Comparison of ENCODE assay signal across 1 cellular context in genomic region chr12:56299853-56300643, GRCh38.
A peak's percentile ranks its signal among the peaks of the same experiment; 100 is the strongest.
TF ChIP-seq lines count a peak whose summit lies in the region.

CS (minus strand) TSS chr12:56300330; CDS start chr12:56300201, 129 bp downstream.

TF ChIP-seq in K562, 482 proteins besides CTCF, POLR2A, EP300 and RAD21 (continued from another document and continues in another):
- no peak for TF ChIP-seq CEBPB (tag; IDR thresholded peaks at IDR 0.05)
- no peak for TF ChIP-seq TCFL5 (CRISPR knock-in tag; conservative IDR thresholded peaks at IDR 0.05)
- no peak for TF ChIP-seq CTCFL (IDR thresholded peaks at IDR 0.05; ENCODE audit: borderline replicate concordance, insufficient read depth, low read depth, low read length, poor library complexity, severe bottlenecking)
- no peak for TF ChIP-seq ZFPM2 (CRISPR knock-in tag; IDR thresholded peaks at IDR 0.05)
- 0 out of 2 replicates have a peak, but pooled peaks have one; percentile 12 for TF ChIP-seq OTX1 (CRISPR knock-in tag; IDR thresholded peaks at IDR 0.05)
- TF ChIP-seq ZFP91 (CRISPR knock-in tag; IDR thresholded peaks at IDR 0.05) = peak; percentile 98
- no peak for TF ChIP-seq ZNF184 (CRISPR knock-in tag; IDR thresholded peaks at IDR 0.05)
- TF ChIP-seq, protein P1, sequence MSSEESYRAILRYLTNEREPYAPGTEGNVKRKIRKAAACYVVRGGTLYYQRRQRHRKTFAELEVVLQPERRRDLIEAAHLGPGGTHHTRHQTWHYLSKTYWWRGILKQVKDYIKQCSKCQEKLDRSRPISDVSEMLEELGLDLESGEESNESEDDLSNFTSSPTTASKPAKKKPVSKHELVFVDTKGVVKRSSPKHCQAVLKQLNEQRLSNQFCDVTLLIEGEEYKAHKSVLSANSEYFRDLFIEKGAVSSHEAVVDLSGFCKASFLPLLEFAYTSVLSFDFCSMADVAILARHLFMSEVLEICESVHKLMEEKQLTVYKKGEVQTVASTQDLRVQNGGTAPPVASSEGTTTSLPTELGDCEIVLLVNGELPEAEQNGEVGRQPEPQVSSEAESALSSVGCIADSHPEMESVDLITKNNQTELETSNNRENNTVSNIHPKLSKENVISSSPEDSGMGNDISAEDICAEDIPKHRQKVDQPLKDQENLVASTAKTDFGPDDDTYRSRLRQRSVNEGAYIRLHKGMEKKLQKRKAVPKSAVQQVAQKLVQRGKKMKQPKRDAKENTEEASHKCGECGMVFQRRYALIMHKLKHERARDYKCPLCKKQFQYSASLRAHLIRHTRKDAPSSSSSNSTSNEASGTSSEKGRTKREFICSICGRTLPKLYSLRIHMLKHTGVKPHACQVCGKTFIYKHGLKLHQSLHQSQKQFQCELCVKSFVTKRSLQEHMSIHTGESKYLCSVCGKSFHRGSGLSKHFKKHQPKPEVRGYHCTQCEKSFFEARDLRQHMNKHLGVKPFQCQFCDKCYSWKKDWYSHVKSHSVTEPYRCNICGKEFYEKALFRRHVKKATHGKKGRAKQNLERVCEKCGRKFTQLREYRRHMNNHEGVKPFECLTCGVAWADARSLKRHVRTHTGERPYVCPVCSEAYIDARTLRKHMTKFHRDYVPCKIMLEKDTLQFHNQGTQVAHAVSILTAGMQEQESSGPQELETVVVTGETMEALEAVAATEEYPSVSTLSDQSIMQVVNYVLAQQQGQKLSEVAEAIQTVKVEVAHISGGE (CRISPR knock-in tag; IDR thresholded peaks at IDR 0.05) = no peak; a peak in 1 of 6 replicates
- no peak for TF ChIP-seq NCOA6 (IDR thresholded peaks at IDR 0.05)
- TF ChIP-seq, protein P2, sequence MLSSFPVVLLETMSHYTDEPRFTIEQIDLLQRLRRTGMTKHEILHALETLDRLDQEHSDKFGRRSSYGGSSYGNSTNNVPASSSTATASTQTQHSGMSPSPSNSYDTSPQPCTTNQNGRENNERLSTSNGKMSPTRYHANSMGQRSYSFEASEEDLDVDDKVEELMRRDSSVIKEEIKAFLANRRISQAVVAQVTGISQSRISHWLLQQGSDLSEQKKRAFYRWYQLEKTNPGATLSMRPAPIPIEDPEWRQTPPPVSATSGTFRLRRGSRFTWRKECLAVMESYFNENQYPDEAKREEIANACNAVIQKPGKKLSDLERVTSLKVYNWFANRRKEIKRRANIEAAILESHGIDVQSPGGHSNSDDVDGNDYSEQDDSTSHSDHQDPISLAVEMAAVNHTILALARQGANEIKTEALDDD (IDR thresholded peaks at IDR 0.05) = peak; percentile 53; the same call in 1 of the 2 replicates
- TF ChIP-seq JUN (IDR thresholded peaks at IDR 0.05; ENCODE audit: borderline replicate concordance, low read depth, low read length) = no peak
- peak; percentile 89; the same call in 1 of the 2 replicates for TF ChIP-seq JUN (CRISPR knock-in tag; IDR thresholded peaks at IDR 0.05; ENCODE audit: borderline replicate concordance)
- no peak for TF ChIP-seq ZFP1 (CRISPR knock-in tag; IDR thresholded peaks at IDR 0.05)
- no peak for TF ChIP-seq POLR2AphosphoS5 (IDR thresholded peaks at IDR 0.05; ENCODE audit: control insufficient read depth, insufficient read depth, low read depth, low read length)
- no peak for TF ChIP-seq ZBTB17 (CRISPR knock-in tag; IDR thresholded peaks at IDR 0.05)
- no peak for TF ChIP-seq RFX5 (IDR thresholded peaks at IDR 0.05; ENCODE audit: low read depth, low read length)
- TF ChIP-seq ZNF407 (IDR thresholded peaks at IDR 0.05; ENCODE audit: low read depth) = no peak
- no peak for TF ChIP-seq SNRNP70 (optimal IDR thresholded peaks at IDR 0.05; ENCODE audit: low read depth, low read length)
- no peak; the same call in 1 of the 2 replicates for TF ChIP-seq ZNF197 (CRISPR knock-in tag; IDR thresholded peaks at IDR 0.05; ENCODE audit: low read depth)
- TF ChIP-seq ARNT (IDR thresholded peaks at IDR 0.05) = no peak
- TF ChIP-seq, protein P3, sequence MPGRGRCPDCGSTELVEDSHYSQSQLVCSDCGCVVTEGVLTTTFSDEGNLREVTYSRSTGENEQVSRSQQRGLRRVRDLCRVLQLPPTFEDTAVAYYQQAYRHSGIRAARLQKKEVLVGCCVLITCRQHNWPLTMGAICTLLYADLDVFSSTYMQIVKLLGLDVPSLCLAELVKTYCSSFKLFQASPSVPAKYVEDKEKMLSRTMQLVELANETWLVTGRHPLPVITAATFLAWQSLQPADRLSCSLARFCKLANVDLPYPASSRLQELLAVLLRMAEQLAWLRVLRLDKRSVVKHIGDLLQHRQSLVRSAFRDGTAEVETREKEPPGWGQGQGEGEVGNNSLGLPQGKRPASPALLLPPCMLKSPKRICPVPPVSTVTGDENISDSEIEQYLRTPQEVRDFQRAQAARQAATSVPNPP (IDR thresholded peaks at IDR 0.05; ENCODE audit: borderline replicate concordance, insufficient read depth, insufficient read length) = no peak
- peak; percentile 48 for TF ChIP-seq NCOR1 (IDR thresholded peaks at IDR 0.05)
- peak in 1 of 2 experiments; percentile 50 for TF ChIP-seq NCOA2 (IDR thresholded peaks at IDR 0.05; ENCODE audit: partially characterized antibody in 2 of 2)
- TF ChIP-seq TSHZ1 (CRISPR knock-in tag; IDR thresholded peaks at IDR 0.05) = no peak
- TF ChIP-seq, protein P4, sequence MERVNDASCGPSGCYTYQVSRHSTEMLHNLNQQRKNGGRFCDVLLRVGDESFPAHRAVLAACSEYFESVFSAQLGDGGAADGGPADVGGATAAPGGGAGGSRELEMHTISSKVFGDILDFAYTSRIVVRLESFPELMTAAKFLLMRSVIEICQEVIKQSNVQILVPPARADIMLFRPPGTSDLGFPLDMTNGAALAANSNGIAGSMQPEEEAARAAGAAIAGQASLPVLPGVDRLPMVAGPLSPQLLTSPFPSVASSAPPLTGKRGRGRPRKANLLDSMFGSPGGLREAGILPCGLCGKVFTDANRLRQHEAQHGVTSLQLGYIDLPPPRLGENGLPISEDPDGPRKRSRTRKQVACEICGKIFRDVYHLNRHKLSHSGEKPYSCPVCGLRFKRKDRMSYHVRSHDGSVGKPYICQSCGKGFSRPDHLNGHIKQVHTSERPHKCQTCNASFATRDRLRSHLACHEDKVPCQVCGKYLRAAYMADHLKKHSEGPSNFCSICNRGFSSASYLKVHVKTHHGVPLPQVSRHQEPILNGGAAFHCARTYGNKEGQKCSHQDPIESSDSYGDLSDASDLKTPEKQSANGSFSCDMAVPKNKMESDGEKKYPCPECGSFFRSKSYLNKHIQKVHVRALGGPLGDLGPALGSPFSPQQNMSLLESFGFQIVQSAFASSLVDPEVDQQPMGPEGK (CRISPR knock-in tag; IDR thresholded peaks at IDR 0.05; ENCODE audit: borderline replicate concordance) = no peak
- TF ChIP-seq, protein P5, sequence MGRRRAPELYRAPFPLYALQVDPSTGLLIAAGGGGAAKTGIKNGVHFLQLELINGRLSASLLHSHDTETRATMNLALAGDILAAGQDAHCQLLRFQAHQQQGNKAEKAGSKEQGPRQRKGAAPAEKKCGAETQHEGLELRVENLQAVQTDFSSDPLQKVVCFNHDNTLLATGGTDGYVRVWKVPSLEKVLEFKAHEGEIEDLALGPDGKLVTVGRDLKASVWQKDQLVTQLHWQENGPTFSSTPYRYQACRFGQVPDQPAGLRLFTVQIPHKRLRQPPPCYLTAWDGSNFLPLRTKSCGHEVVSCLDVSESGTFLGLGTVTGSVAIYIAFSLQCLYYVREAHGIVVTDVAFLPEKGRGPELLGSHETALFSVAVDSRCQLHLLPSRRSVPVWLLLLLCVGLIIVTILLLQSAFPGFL (CRISPR knock-in tag; IDR thresholded peaks at IDR 0.05) = 0 out of 2 replicates have a peak, but pooled peaks have one; percentile 76
- 0 out of 2 replicates have a peak, but pooled peaks have one; percentile 14 for TF ChIP-seq ZNF263 (CRISPR knock-in tag; IDR thresholded peaks at IDR 0.05; ENCODE audit: borderline replicate concordance)
- TF ChIP-seq SRSF9 (IDR thresholded peaks at IDR 0.05; ENCODE audit: borderline replicate concordance, low read depth, low read length) = no peak
